19 cellular contexts compared by ENCODE assay signal in the genomic region with DNA sequence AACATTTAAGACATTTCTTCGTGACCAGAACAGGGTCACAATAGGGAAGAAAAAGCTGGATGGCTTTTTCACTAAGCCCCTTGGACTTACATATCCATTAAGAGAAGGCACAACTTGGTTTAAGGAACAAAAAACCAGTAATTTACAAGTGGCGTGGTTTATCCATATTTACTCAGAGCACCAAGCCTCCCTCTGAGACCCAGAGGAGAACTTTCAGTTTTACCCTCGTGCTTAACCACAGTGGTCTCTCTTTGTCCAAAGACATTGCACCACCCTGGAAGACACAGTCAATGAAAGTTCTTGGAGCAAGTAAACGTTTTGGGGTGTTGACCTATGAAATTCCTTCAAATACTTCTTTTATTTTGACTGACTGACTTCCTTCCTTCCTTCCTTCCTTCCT.
"Had no signal": no experiment of that assay in that cellular context is flagged by ENCODE, and none has a peak within 500 bp of the region (broad histone marks: within the 10 kb centered on the region; RNA-seq: fewer than 3 reads in every experiment).

No MANE protein-coding gene starts in this region.

- H3K27ac ChIP-seq: brain microvascular endothelial cell, esophagus squamous epithelium, heart left ventricle, lower lobe of right lung, psoas muscle, sigmoid colon, spleen, thoracic aorta had no signal

- H3K4me1 ChIP-seq: heart left ventricle, lower lobe of right lung, psoas muscle, sigmoid colon, spleen had no signal

- H3K4me3 ChIP-seq: esophagus squamous epithelium, heart left ventricle, lower lobe of right lung, psoas muscle, sigmoid colon, spleen, stomach, thoracic aorta had no signal

- H3K27me3 ChIP-seq: brain microvascular endothelial cell, esophagus squamous epithelium, heart left ventricle, sigmoid colon, spleen, stomach had no signal

- DNase-seq: activated CD4-positive, CD25-positive, alpha-beta regulatory T cell treated with anti-CD3 and anti-CD28 coated beads, Interleukin-2, amount 50 U/mL, for 72 hours; activated naive CD4-positive, alpha-beta T cell treated with Interleukin-2 at 50 U/mL for 16 hours; activated T-cell treated with anti-CD3 and anti-CD28 coated beads for 4 hours; anterior cingulate cortex; brain microvascular endothelial cell; cortex of kidney; effector CD8-positive, alpha-beta T cell; esophagus squamous epithelium; foreskin fibroblast; heart left ventricle; lower lobe of right lung; midbrain; psoas muscle; sigmoid colon; spleen; stomach; T1000 had no signal

- H3K9me3 ChIP-seq: psoas muscle had no signal

- ATAC-seq: heart left ventricle, lower lobe of right lung, psoas muscle had no signal

- FAIRE-seq: endothelial cell of umbilical vein had no signal

- H3K36me3 ChIP-seq: brain microvascular endothelial cell, esophagus squamous epithelium, heart left ventricle, lower lobe of right lung, sigmoid colon, spleen, stomach, thoracic aorta had no signal
